ENCODE assay signal across 11 cellular contexts in the genomic region with DNA sequence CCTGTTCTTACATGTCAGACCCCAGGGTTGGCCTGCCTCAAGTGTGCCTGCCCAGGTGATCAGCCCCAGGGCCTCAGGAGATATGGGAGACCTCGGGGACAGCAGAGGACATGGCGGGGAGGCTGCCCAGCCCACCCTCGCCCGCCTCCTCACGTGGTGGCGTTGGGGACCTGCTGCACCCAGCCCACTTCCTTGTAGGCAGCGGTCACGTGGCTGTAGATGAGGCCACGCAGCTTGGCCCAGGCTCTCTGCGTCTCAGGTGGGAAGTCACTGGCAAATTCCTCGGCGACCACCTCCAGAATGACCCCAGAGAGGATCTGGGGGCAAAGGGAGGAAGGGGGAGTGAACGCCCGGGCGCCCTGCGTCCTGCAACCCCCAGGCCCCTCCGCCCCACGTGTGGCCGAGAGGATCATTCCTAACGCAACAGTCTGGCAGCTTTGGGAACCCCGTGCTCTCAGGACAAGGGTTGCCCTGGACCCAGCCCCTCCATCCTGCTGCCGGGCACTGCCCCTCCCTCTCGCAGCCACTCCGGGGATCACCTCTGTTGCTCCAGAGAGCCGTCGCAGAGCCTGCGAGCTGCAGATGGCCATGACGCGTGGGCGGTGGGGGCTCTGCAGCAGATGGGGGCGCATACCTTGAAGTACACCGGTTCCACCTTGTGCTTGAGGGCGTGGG. TPM values are rescaled to one million over a fixed set of nuclear protein-coding genes. Genes with fewer than 3 reads are reported as not detected.
DNase-seq lines count a peak whose midpoint lies in the region; ATAC-seq and TF ChIP-seq lines count a peak whose summit lies in the region.
"Had no signal": no experiment of that assay in that cellular context is flagged by ENCODE, and none has a peak within 500 bp of the region (broad histone marks: within the 10 kb centered on the region; RNA-seq: fewer than 3 reads in every experiment).

No MANE protein-coding gene starts in this region.

- TF ChIP-seq POLR2A in ovary (IDR thresholded peaks at IDR 0.05): no peak
- TF ChIP-seq POLR2A in uterus (IDR thresholded peaks at IDR 0.05): no peak

- H3K27me3 ChIP-seq in heart right ventricle (peaks cover 0 to under 1% (median 0%) of the 10 kb centered on the region in 7 donors), ovary (no peaks in the 10 kb centered on the region), uterus (no peaks in the 10 kb centered on the region)

- TF ChIP-seq CTCF in heart right ventricle (IDR thresholded peaks at IDR 0.05) (no peak), ovary (IDR thresholded peaks at IDR 0.05) (no peak), uterus (IDR thresholded peaks at IDR 0.05) (no peak)

- ATAC-seq in Right ventricle myocardium inferior (no peak), Right ventricle myocardium superior (ENCODE audit: poor library complexity) (no peak), heart right ventricle (no peak)
- ATAC-seq: activated CD8-positive, alpha-beta T cell treated with anti-CD3 and anti-CD28 coated beads for 36 hours had no signal

- H3K9me3 ChIP-seq in heart right ventricle: no peaks in the 10 kb centered on the region
- H3K9me3 ChIP-seq in ovary: no peaks in the 10 kb centered on the region
- no peaks in the 10 kb centered on the region for H3K9me3 ChIP-seq in uterus

- DNase-seq in Right ventricle myocardium inferior (ENCODE audit: missing footprints) (peak; percentile 68), Right ventricle myocardium superior (no peak), heart right ventricle (peak in 1 of 2 donors; percentile 24), ovary (peak in 1 of 5 donors; percentile 54), uterus (no peak), CD1c-positive myeloid dendritic cell (ENCODE audit: extremely low spot score) (no peak)
- DNase-seq in activated CD4-positive, alpha-beta T cell treated with anti-CD3 and anti-CD28 coated beads, Interleukin-2, amount 50 U/mL, for 1 hour: no peak
- no peak for DNase-seq in activated naive CD4-positive, alpha-beta T cell treated with anti-CD3 and anti-CD28 coated beads, Interleukin-2, amount 50 U/mL, for 16 hours
- DNase-seq: activated CD8-positive, alpha-beta T cell treated with anti-CD3 and anti-CD28 coated beads for 36 hours; activated naive CD8-positive, alpha-beta T cell treated with anti-CD3 and anti-CD28 coated beads for 36 hours; NCI-H524 treated with DMSO at 0.1 percent for 48 hours had no signal

- TF ChIP-seq EP300 in ovary (IDR thresholded peaks at IDR 0.05): no peak

- WGBS in heart right ventricle, 2 donors: 75 to 84% methylated on average over 32 to 33 of the region's 33 CpGs
- WGBS in ovary, 3 donors: 69 to 86% (median 77%) methylated on average over 26 to 33 of the region's 33 CpGs

- H3K36me3 ChIP-seq in heart right ventricle: no peaks in the 10 kb centered on the region
- no peaks in the 10 kb centered on the region for H3K36me3 ChIP-seq in ovary
- H3K36me3 ChIP-seq in uterus: no peaks in the 10 kb centered on the region

- H3K27ac ChIP-seq in heart right ventricle: peak overlapping the region; percentile 93 to 99 (median 96)
- peak overlapping the region; percentile 90 to 91 for H3K27ac ChIP-seq in ovary
- peak overlapping the region; percentile 94 to 95 for H3K27ac ChIP-seq in uterus

- H3K4me1 ChIP-seq in heart right ventricle (peaks cover 36 to 78% (median 57%) of the 10 kb centered on the region in 9 donors), ovary (ENCODE audit: insufficient read depth) (peaks cover 31% of the 10 kb centered on the region), uterus (peaks cover 0 to 16% of the 10 kb centered on the region in 2 donors)

- intact Hi-C loops in Right ventricle myocardium inferior (cut with DNase I) (no loop called here), Right ventricle myocardium superior (cut with DNase I) (no loop called here), heart right ventricle (cut with DNase I) (no loop called here), ovary (cut with DNase I) (loop anchor here in 1 of 4 donors (10.0 kb wide), 1 partner anchor 174 kb away; no protein-coding TSS in a partner anchor), uterus (cut with DNase I; ENCODE audit: low total_unique reads) (no loop called here)

- H3K4me3 ChIP-seq in heart right ventricle (peak overlapping the region in 1 of 10 donors; percentile 25), ovary (no peak overlapping the region), uterus (no peak overlapping the region)

RNA-seq across cellular contexts. Expression of gene CYGB, which starts 6.5 kb away (rescaled TPM):
- 38.2 TPM for total RNA-seq in Right ventricle myocardium inferior
- 34.2 TPM for total RNA-seq in Right ventricle myocardium superior
- total RNA-seq in heart right ventricle: 10 to 100 TPM in 9 of 10 donors, 1 to 10 TPM in 1; 9.3 to 50.5 (median 17.9) TPM
- 10 to 100 TPM; 36.0 to 57.7 TPM for polyA plus RNA-seq in heart right ventricle
- total RNA-seq in ovary: 10 to 100 TPM in 2 of 7 donors, 1 to 10 TPM in 5; 3.9 to 35.7 (median 8.0) TPM
- 10 to 100 TPM; 14.6 to 18.2 TPM for polyA plus RNA-seq in ovary
- total RNA-seq in uterus: 10 to 100 TPM in 2 of 4 donors, 1 to 10 TPM in 2; 7.8 to 33.2 (median 19.8) TPM

RNA-seq across cellular contexts. Expression of gene PRCD, which starts 8.9 kb away (rescaled TPM):
- total RNA-seq in Right ventricle myocardium inferior: 3.4 TPM
- 4.0 TPM for total RNA-seq in Right ventricle myocardium superior
- 1 to 10 TPM; 1.5 to 5.4 (median 2.4) TPM for total RNA-seq in heart right ventricle
- polyA plus RNA-seq in heart right ventricle: 10 to 100 TPM in 1 of 2 donors, 1 to 10 TPM in 1; 3.7 to 17.3 TPM
- total RNA-seq in ovary: 10 to 100 TPM in 1 of 7 donors, 1 to 10 TPM in 6; 2.3 to 12.2 (median 2.8) TPM
- 1 to 10 TPM; 1.5 to 7.0 TPM for polyA plus RNA-seq in ovary
- total RNA-seq in uterus: 10 to 100 TPM in 1 of 4 donors, under 1 TPM in 2, not detected in 1; 0.26 to 13.4 (median 0.69) TPM
- total RNA-seq: activated CD8-positive, alpha-beta T cell treated with anti-CD3 and anti-CD28 coated beads for 36 hours had no signal

RNA-seq across cellular contexts. Expression of gene RHBDF2, which starts 29.7 kb away (rescaled TPM):
- total RNA-seq in Right ventricle myocardium inferior: 17.9 TPM
- total RNA-seq in Right ventricle myocardium superior: 15.4 TPM
- 10 to 100 TPM in 4 of 10 donors, 1 to 10 TPM in 6; 6.5 to 33.1 (median 7.7) TPM for total RNA-seq in heart right ventricle
- 10 to 100 TPM; 13.5 to 27.0 TPM for polyA plus RNA-seq in heart right ventricle
- 10 to 100 TPM; 11.7 to 39.9 (median 26.1) TPM for total RNA-seq in ovary
- polyA plus RNA-seq in ovary: 1 to 10 TPM; 3.3 to 8.8 TPM
- total RNA-seq in uterus: 10 to 100 TPM in 2 of 4 donors, 1 to 10 TPM in 2; 3.8 to 26.1 (median 8.4) TPM

RNA-seq across cellular contexts. Expression of gene ST6GALNAC2, which starts 54.7 kb away (rescaled TPM):
- total RNA-seq in Right ventricle myocardium inferior (5.7 TPM), Right ventricle myocardium superior (6.1 TPM), heart right ventricle (1 to 10 TPM; 3.7 to 8.4 (median 6.1) TPM), ovary (10 to 100 TPM in 1 of 7 donors, 1 to 10 TPM in 6; 1.9 to 61.6 (median 4.9) TPM), uterus (1 to 10 TPM in 2 of 4 donors, under 1 TPM in 1, not detected in 1; 0.59 to 9.5 (median 5.3) TPM)
- polyA plus RNA-seq in heart right ventricle (1 to 10 TPM; 1.5 to 4.5 TPM), ovary (1 to 10 TPM; 1.4 to 5.0 TPM)
- total RNA-seq: activated CD8-positive, alpha-beta T cell treated with anti-CD3 and anti-CD28 coated beads for 36 hours; activated naive CD8-positive, alpha-beta T cell treated with anti-CD3 and anti-CD28 coated beads for 36 hours had no signal
